In genomic region chr9:83956288-83957028, GRCh38 we compare ENCODE assay signal across 1 cellular context.
TF ChIP-seq lines count a peak whose summit lies in the region.

No MANE protein-coding gene starts in this region.

TF ChIP-seq in HepG2, 621 proteins besides CTCF, POLR2A, EP300 and RAD21 (continued from another document and continues in another):
- TF ChIP-seq AHDC1 (CRISPR knock-in tag; IDR thresholded peaks at IDR 0.05; ENCODE audit: borderline replicate concordance), result peak; percentile 25; the same call in 1 of the 2 replicates
- TF ChIP-seq ZSCAN21 (CRISPR knock-in tag; IDR thresholded peaks at IDR 0.05; ENCODE audit: borderline replicate concordance), result peak; percentile 83; the same call in 1 of the 2 replicates
- no peak for TF ChIP-seq DNMT1 (CRISPR knock-in tag; IDR thresholded peaks at IDR 0.05)
- peak; percentile 80 for TF ChIP-seq RXRA (CRISPR knock-in tag; IDR thresholded peaks at IDR 0.05)
- TF ChIP-seq TP53 (CRISPR knock-in tag; conservative IDR thresholded peaks at IDR 0.05), result no peak; the same call in 1 of the 2 replicates
- TF ChIP-seq RAD51 (IDR thresholded peaks at IDR 0.05; ENCODE audit: borderline replicate concordance), result no peak
- TF ChIP-seq PREB (CRISPR knock-in tag; IDR thresholded peaks at IDR 0.05), result no peak
- TF ChIP-seq CSRNP2 (CRISPR knock-in tag; conservative IDR thresholded peaks at IDR 0.05; ENCODE audit: low read depth), result peak; percentile 73; the same call in 1 of the 2 replicates
- no peak; the same call in 1 of the 2 replicates for TF ChIP-seq HMG20A (CRISPR knock-in tag; IDR thresholded peaks at IDR 0.05; ENCODE audit: borderline replicate concordance)
- TF ChIP-seq ZNF674 (CRISPR knock-in tag; IDR thresholded peaks at IDR 0.05; ENCODE audit: low read depth), result no peak
- TF ChIP-seq RCOR2 (CRISPR knock-in tag; IDR thresholded peaks at IDR 0.05), result peak; percentile 33; the same call in 1 of the 2 replicates
- TF ChIP-seq HNRNPK (IDR thresholded peaks at IDR 0.05; ENCODE audit: low read depth, low read length, poor library complexity, severe bottlenecking), result no peak
- peak; percentile 50; the same call in 1 of the 2 replicates for TF ChIP-seq ZSCAN29 (CRISPR knock-in tag; conservative IDR thresholded peaks at IDR 0.05)
- no peak; the same call in 1 of the 2 replicates for TF ChIP-seq NFKB2 (CRISPR knock-in tag; IDR thresholded peaks at IDR 0.05; ENCODE audit: borderline replicate concordance)
- TF ChIP-seq SKIL (CRISPR knock-in tag; IDR thresholded peaks at IDR 0.05; ENCODE audit: borderline replicate concordance), result no peak
- TF ChIP-seq TRIM22 (IDR thresholded peaks at IDR 0.05), result no peak
- TF ChIP-seq ZEB1 (IDR thresholded peaks at IDR 0.05; ENCODE audit: insufficient replicate concordance, low read depth), result no peak
- peak; percentile 62; the same call in 1 of the 2 replicates for TF ChIP-seq ZNF256 (CRISPR knock-in tag; conservative IDR thresholded peaks at IDR 0.05)
- TF ChIP-seq HNF4G (IDR thresholded peaks at IDR 0.05; ENCODE audit: borderline replicate concordance, low read depth, low read length), result peak; percentile 58
- TF ChIP-seq HNF4G (CRISPR knock-in tag; IDR thresholded peaks at IDR 0.05; ENCODE audit: borderline replicate concordance, low read depth), result peak; percentile 87
- 0 out of 2 replicates have a peak, but pooled peaks have one; percentile 11 for TF ChIP-seq KDM6A (CRISPR knock-in tag; IDR thresholded peaks at IDR 0.05; ENCODE audit: low read depth)
- TF ChIP-seq TBP (CRISPR knock-in tag; IDR thresholded peaks at IDR 0.05), result no peak
- TF ChIP-seq DNMT3B (CRISPR knock-in tag; conservative IDR thresholded peaks at IDR 0.05), result 0 out of 2 replicates have a peak, but pooled peaks have one; percentile 31
- TF ChIP-seq CBX5 (CRISPR knock-in tag; IDR thresholded peaks at IDR 0.05; ENCODE audit: borderline replicate concordance), result no peak
- peak; percentile 87 for TF ChIP-seq ZNF33B (CRISPR knock-in tag; IDR thresholded peaks at IDR 0.05)
- no peak for TF ChIP-seq ZBTB37 (CRISPR knock-in tag; IDR thresholded peaks at IDR 0.05)
- TF ChIP-seq REST (IDR thresholded peaks at IDR 0.05; ENCODE audit: borderline replicate concordance in 1 of 2, low read depth in 1 of 2, low read length in 2 of 2), result 0 out of 4 replicates have a peak, but pooled peaks of 1 of the 2 experiments have one; percentile 28
- TF ChIP-seq NPAS2 (CRISPR knock-in tag; IDR thresholded peaks at IDR 0.05; ENCODE audit: borderline replicate concordance), result no peak
- peak; percentile 63; the same call in 1 of the 2 replicates for TF ChIP-seq ZNF414 (CRISPR knock-in tag; IDR thresholded peaks at IDR 0.05)
- no peak for TF ChIP-seq ZNF776 (CRISPR knock-in tag; IDR thresholded peaks at IDR 0.05)
- TF ChIP-seq ELF1 (CRISPR knock-in tag; IDR thresholded peaks at IDR 0.05), result peak; percentile 95
- no peak for TF ChIP-seq ZNF224 (CRISPR knock-in tag; IDR thresholded peaks at IDR 0.05)
- TF ChIP-seq SMYD3 (CRISPR knock-in tag; IDR thresholded peaks at IDR 0.05), result no peak
- peak; percentile 91 for TF ChIP-seq BATF2 (CRISPR knock-in tag; IDR thresholded peaks at IDR 0.05)
- peak; percentile 62; the same call in 1 of the 2 replicates for TF ChIP-seq ZNF558 (CRISPR knock-in tag; IDR thresholded peaks at IDR 0.05; ENCODE audit: borderline replicate concordance)
- TF ChIP-seq FOXA3 (CRISPR knock-in tag; IDR thresholded peaks at IDR 0.05), result no peak
- peak; percentile 49; the same call in 1 of the 2 replicates for TF ChIP-seq ZNF354B (CRISPR knock-in tag; IDR thresholded peaks at IDR 0.05)
- no peak for TF ChIP-seq SMC3 (IDR thresholded peaks at IDR 0.05; ENCODE audit: low read length)
- no peak for TF ChIP-seq MEIS1 (CRISPR knock-in tag; IDR thresholded peaks at IDR 0.05; ENCODE audit: borderline replicate concordance)
